ENCODE assay signal across 10 cellular contexts in the genomic region with DNA sequence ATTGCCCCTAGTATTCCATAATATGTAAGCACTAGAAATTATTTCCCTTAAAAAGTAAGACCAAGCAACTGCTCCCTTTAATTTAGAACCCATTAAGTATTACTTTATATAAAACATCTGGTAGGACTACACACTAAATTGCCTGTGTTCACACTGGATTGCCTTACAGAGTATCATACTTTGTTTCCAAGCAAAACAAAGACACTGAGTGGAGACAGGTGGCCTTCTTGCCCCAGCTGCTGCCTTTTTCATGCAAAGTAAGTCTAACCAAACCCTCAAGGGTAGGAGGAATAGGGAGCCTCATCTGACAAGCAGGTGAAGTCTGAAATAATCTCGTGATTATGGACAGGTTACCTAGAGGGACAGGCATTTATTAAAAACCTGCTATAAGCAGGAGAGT.
DNase-seq lines count a peak whose midpoint lies in the region; ATAC-seq lines count a peak whose summit lies in the region.
"Had no signal": no experiment of that assay in that cellular context is flagged by ENCODE, and none has a peak within 500 bp of the region (broad histone marks: within the 10 kb centered on the region; RNA-seq: fewer than 3 reads in every experiment).

No MANE protein-coding gene starts in this region.

- DNase-seq in DMS53 (lab: John Stamatoyannopoulos, UW) (peak; percentile 76), NCI-H510A treated with DMSO at 0.1 percent for 48 hours (lab: John Stamatoyannopoulos, UW) (peak; percentile 85), activated T-cell treated with anti-CD3 and anti-CD28 coated beads for 4 hours (no peak), GM03348 (ENCODE audit: low spot score) (no peak)
- no peak for DNase-seq in activated CD8-positive, alpha-beta T cell treated with anti-CD3 and anti-CD28 coated beads, Interleukin-2, amount 10 ng/mL, durations not matched to agents 7 days and 5 days
- DNase-seq: foreskin melanocyte, NCI-H1048 had no signal

- H3K36me3 Mint-ChIP-seq in activated T-helper 17 cell treated with anti-CD3 and anti-CD28 coated beads, Interleukin-2, amount 50 U/mL, for 72 hours (ENCODE audit: low read depth) = no peaks in the 10 kb centered on the region
- H3K36me3 Mint-ChIP-seq in activated CD8-positive, alpha-beta T cell treated with anti-CD3 and anti-CD28 coated beads, Interleukin-2, amount 10 ng/mL, durations not matched to agents 7 days and 5 days (ENCODE audit: low read depth) = no peaks in the 10 kb centered on the region

- no peak overlapping the region for H3K4me3 Mint-ChIP-seq in activated T-helper 17 cell treated with anti-CD3 and anti-CD28 coated beads, Interleukin-2, amount 50 U/mL, for 72 hours
- no peak overlapping the region for H3K4me3 Mint-ChIP-seq in activated CD8-positive, alpha-beta T cell treated with anti-CD3 and anti-CD28 coated beads, Interleukin-2, amount 10 ng/mL, durations not matched to agents 7 days and 5 days

- CTCF ChIA-PET in activated CD8-positive, alpha-beta T cell treated with anti-CD3 and anti-CD28 coated beads, Interleukin-2, amount 10 ng/mL, durations not matched to agents 7 days and 5 days (lab: Charles Lee) = no interaction called here

- H3K4me1 Mint-ChIP-seq in activated T-helper 17 cell treated with anti-CD3 and anti-CD28 coated beads, Interleukin-2, amount 50 U/mL, for 72 hours = no peaks in the 10 kb centered on the region
- peaks cover 3% of the 10 kb centered on the region for H3K4me1 Mint-ChIP-seq in activated CD8-positive, alpha-beta T cell treated with anti-CD3 and anti-CD28 coated beads, Interleukin-2, amount 10 ng/mL, durations not matched to agents 7 days and 5 days (ENCODE audit: low read depth)

- POLR2A ChIA-PET in activated CD8-positive, alpha-beta T cell treated with anti-CD3 and anti-CD28 coated beads, Interleukin-2, amount 10 ng/mL, durations not matched to agents 7 days and 5 days (lab: Charles Lee) = no interaction called here

- H3K9me3 Mint-ChIP-seq in activated T-helper 17 cell treated with anti-CD3 and anti-CD28 coated beads, Interleukin-2, amount 50 U/mL, for 72 hours = no peaks in the 10 kb centered on the region
- no peaks in the 10 kb centered on the region for H3K9me3 Mint-ChIP-seq in activated CD8-positive, alpha-beta T cell treated with anti-CD3 and anti-CD28 coated beads, Interleukin-2, amount 10 ng/mL, durations not matched to agents 7 days and 5 days (ENCODE audit: insufficient read depth)

- H3K27ac Mint-ChIP-seq in activated T-helper 17 cell treated with anti-CD3 and anti-CD28 coated beads, Interleukin-2, amount 50 U/mL, for 72 hours = no peak overlapping the region
- no peak overlapping the region for H3K27ac Mint-ChIP-seq in activated CD8-positive, alpha-beta T cell treated with anti-CD3 and anti-CD28 coated beads, Interleukin-2, amount 10 ng/mL, durations not matched to agents 7 days and 5 days

- ATAC-seq in GM21447 (IDR thresholded peaks at IDR 0.05; ENCODE audit: unreplicated experiment) (peak; percentile 85), HG03280 (IDR thresholded peaks at IDR 0.05; ENCODE audit: unreplicated experiment) (peak; percentile 88)
- no peak for ATAC-seq in activated T-helper 17 cell treated with anti-CD3 and anti-CD28 coated beads, Interleukin-2, amount 50 U/mL, for 72 hours (replicated peaks)
- ATAC-seq in activated CD8-positive, alpha-beta T cell treated with anti-CD3 and anti-CD28 coated beads, Interleukin-2, amount 10 ng/mL, durations not matched to agents 7 days and 5 days = no peak

- H3K27me3 Mint-ChIP-seq in activated T-helper 17 cell treated with anti-CD3 and anti-CD28 coated beads, Interleukin-2, amount 50 U/mL, for 72 hours = peaks cover 23% of the 10 kb centered on the region
- peaks cover 18% of the 10 kb centered on the region for H3K27me3 Mint-ChIP-seq in activated CD8-positive, alpha-beta T cell treated with anti-CD3 and anti-CD28 coated beads, Interleukin-2, amount 10 ng/mL, durations not matched to agents 7 days and 5 days (ENCODE audit: low read depth)

Comparison
In these comparisons a context has a peak if more than half of its experiments do, and no peak if none do; other contexts are left out.
1. DNase-seq: peak in DMS53 (single experiment) and NCI-H510A treated with DMSO at 0.1 percent for 48 hours (single experiment); none in activated T-cell treated with anti-CD3 and anti-CD28 coated beads for 4 hours (single experiment), activated CD8-positive, alpha-beta T cell treated with anti-CD3 and anti-CD28 coated beads, Interleukin-2, amount 10 ng/mL, durations not matched to agents 7 days and 5 days (single experiment) and GM03348 (single experiment).
2. ATAC-seq: peak in GM21447 (single experiment) and HG03280 (single experiment); none in activated T-helper 17 cell treated with anti-CD3 and anti-CD28 coated beads, Interleukin-2, amount 50 U/mL, for 72 hours (single experiment) and activated CD8-positive, alpha-beta T cell treated with anti-CD3 and anti-CD28 coated beads, Interleukin-2, amount 10 ng/mL, durations not matched to agents 7 days and 5 days (single experiment).